Comparison of ENCODE assay signal across 9 cellular contexts in genomic region chr11:2268911-2269600, GRCh38. TPM values are rescaled to one million over a fixed set of nuclear protein-coding genes. Genes with fewer than 3 reads are reported as not detected.
DNase-seq lines count a peak whose midpoint lies in the region; ATAC-seq and TF ChIP-seq lines count a peak whose summit lies in the region.
"Had no signal": no experiment of that assay in that cellular context is flagged by ENCODE, and none has a peak within 500 bp of the region (broad histone marks: within the 10 kb centered on the region; RNA-seq: fewer than 3 reads in every experiment).

No MANE protein-coding gene starts in this region.

- H3K9me3 ChIP-seq in CD4-positive, alpha-beta memory T cell (ENCODE audit: control insufficient read depth in 1 of 2, low read length in 2 of 2), result no peaks in the 10 kb centered on the region
- no peaks in the 10 kb centered on the region for H3K9me3 ChIP-seq in ovary
- H3K9me3 ChIP-seq in transverse colon, result no peaks in the 10 kb centered on the region

- H3K27me3 Mint-ChIP-seq in CD4-positive, alpha-beta memory T cell, result peaks cover 11 to 23% of the 10 kb centered on the region in 2 donors

- POLR2A ChIA-PET in CD4-positive, alpha-beta memory T cell (lab: Charles Lee; ENCODE audit: partially characterized antibody), result interaction anchor here (0.8 kb wide), 1 partner anchor 33 kb away, joined by 4 read pairs; the partner anchor contains the start of genes C11orf21 and TSPAN32

- TF ChIP-seq CTCF in foreskin keratinocyte (conservative IDR thresholded peaks at IDR 0.05), result no peak
- no peak for TF ChIP-seq CTCF in ovary (IDR thresholded peaks at IDR 0.05)
- TF ChIP-seq CTCF in transverse colon (IDR thresholded peaks at IDR 0.05), result no peak

- peaks cover 43% of the 10 kb centered on the region for H3K4me1 ChIP-seq in CD4-positive, alpha-beta memory T cell (ENCODE audit: insufficient read depth, low read length)
- H3K4me1 ChIP-seq in foreskin keratinocyte (no peaks in the 10 kb centered on the region), ovary (ENCODE audit: insufficient read depth) (peaks cover 5% of the 10 kb centered on the region), transverse colon (peaks cover 0 to 30% (median 26%) of the 10 kb centered on the region in 4 donors)

- H3K27ac Mint-ChIP-seq in CD4-positive, alpha-beta memory T cell, result no peak overlapping the region

- in situ Hi-C loops in transverse colon (cut with MboI; ENCODE audit: low pct_ligation_motif_present in 1 of 4, low pct_unique_long_range_greater_than_20kb in 1 of 4, low sequenced_read_pairs in 3 of 4), result loop anchor here in 1 of 4 donors (10.0 kb wide), 1 partner anchor 64 kb away; no protein-coding TSS in a partner anchor

- CTCF ChIA-PET in CD4-positive, alpha-beta memory T cell (lab: Charles Lee; ENCODE audit: partially characterized antibody), result no interaction called here

- TF ChIP-seq EP300 in ovary (IDR thresholded peaks at IDR 0.05) (no peak), transverse colon (IDR thresholded peaks at IDR 0.05; ENCODE audit: low read depth) (no peak)

- no peaks in the 10 kb centered on the region for H3K36me3 Mint-ChIP-seq in CD4-positive, alpha-beta memory T cell

- H3K4me3 ChIP-seq in CD4-positive, alpha-beta memory T cell (ENCODE audit: low read length in 2 of 2), result peak overlapping the region in 1 of 2 donors; percentile 38
- H3K4me3 ChIP-seq in ovary (peak overlapping the region; percentile 40), transverse colon (peak overlapping the region; percentile 10 to 51 (median 34))

- no peaks in the 10 kb centered on the region for H3K36me3 ChIP-seq in CD4-positive, alpha-beta memory T cell (ENCODE audit: insufficient read depth, low read length)
- no peaks in the 10 kb centered on the region for H3K36me3 ChIP-seq in ovary
- H3K36me3 ChIP-seq in transverse colon, result no peaks in the 10 kb centered on the region

- H3K27ac ChIP-seq in CD4-positive, alpha-beta memory T cell (ENCODE audit: low read depth, low read length), result no peak overlapping the region
- H3K27ac ChIP-seq in foreskin keratinocyte (no peak overlapping the region), ovary (no peak overlapping the region), transverse colon (peak overlapping the region; percentile 57 to 66 (median 62))

- peaks cover 11% of the 10 kb centered on the region for H3K27me3 ChIP-seq in CD4-positive, alpha-beta memory T cell (ENCODE audit: insufficient read depth, low read length)
- H3K27me3 ChIP-seq in foreskin keratinocyte, result peaks cover 74% of the 10 kb centered on the region
- H3K27me3 ChIP-seq in ovary, result peaks cover 4% of the 10 kb centered on the region
- H3K27me3 ChIP-seq in transverse colon, result peaks cover 51% of the 10 kb centered on the region

- intact Hi-C loops in CD4-positive, alpha-beta memory T cell (cut with micrococcal nuclease), result loop anchor here (10.0 kb wide), 1 partner anchor 54 kb away; no protein-coding TSS in a partner anchor
- intact Hi-C loops in ovary (cut with DNase I), result no loop called here
- intact Hi-C loops in transverse colon (cut with DNase I; ENCODE audit: low total_unique reads), result no loop called here

- peaks cover 14 to 29% (median 21%) of the 10 kb centered on the region in 4 donors for H3K4me1 Mint-ChIP-seq in CD4-positive, alpha-beta memory T cell

- peak in 3 of 5 donors; percentile 14 to 56 (median 22) for DNase-seq in CD4-positive, alpha-beta memory T cell
- DNase-seq in NCI-H1105 (lab: John Stamatoyannopoulos, UW) (peak; percentile 50), activated T-cell treated with anti-CD3 and anti-CD28 coated beads for 48 hours (ENCODE audit: low read depth) (peak; percentile 85), foreskin keratinocyte (peak; percentile 41 to 42), ovary (peak in 3 of 5 donors; percentile 23 to 36 (median 26)), transverse colon (peak; percentile 48), AG08396 (ENCODE audit: low spot score) (no peak)

- H3K4me3 Mint-ChIP-seq in CD4-positive, alpha-beta memory T cell, result peak overlapping the region; percentile 40 to 74 (median 58)

- WGBS in ovary, 3 donors, result 0 to 1% (median 1%) methylated on average over 53 to 84 of the region's 84 CpGs
- 0% methylated on average over 20 of the region's 84 CpGs; no CpG with 5 or more reads in 1 of the 2 donors for WGBS in transverse colon (ENCODE audit: low coverage in 1 of 2), 2 donors

- ATAC-seq in foreskin keratinocyte (peak; percentile 22), HG02798 (IDR thresholded peaks at IDR 0.05; ENCODE audit: poor library complexity, unreplicated experiment) (no peak)

- TF ChIP-seq POLR2A in ovary (IDR thresholded peaks at IDR 0.05) (no peak), transverse colon (IDR thresholded peaks at IDR 0.05) (no peak)

- peaks cover 0 to 2% (median 0%) of the 10 kb centered on the region in 8 donors for H3K9me3 Mint-ChIP-seq in CD4-positive, alpha-beta memory T cell

RNA-seq across cellular contexts. Expression of gene ASCL2, which starts 1.3 kb away (rescaled TPM):
- under 1 TPM in 1 of 2 experiments, not detected in 1; 0.29 TPM for total RNA-seq in CD4-positive, alpha-beta memory T cell
- polyA plus RNA-seq in CD4-positive, alpha-beta memory T cell, result under 1 TPM in 1 of 2 donors, not detected in 1; 0.57 TPM
- total RNA-seq in foreskin keratinocyte (0.21 TPM in 1 of 2 replicates, not detected in the other), ovary (1 to 10 TPM in 1 of 7 donors, under 1 TPM in 6; 0.18 to 1.3 (median 0.25) TPM), transverse colon (10 to 100 TPM in 1 of 4 donors, 1 to 10 TPM in 2, not detected in 1; 2.3 to 14.7 (median 3.0) TPM)
- polyA plus RNA-seq in foreskin keratinocyte (0.08 and 0.12 TPM in 2 replicates), ovary (under 1 TPM; 0.10 to 0.12 TPM)
- total RNA-seq: renal cortical epithelial cell had no signal

RNA-seq across cellular contexts. Expression of gene C11orf21, which starts 32.7 kb away (rescaled TPM):
- total RNA-seq in CD4-positive, alpha-beta memory T cell, result 10 to 100 TPM; 64.5 to 65.6 TPM
- polyA plus RNA-seq in CD4-positive, alpha-beta memory T cell, result 10 to 100 TPM in 1 of 2 donors, 1 to 10 TPM in 1; 9.4 to 10.8 TPM
- total RNA-seq in foreskin keratinocyte (not detected in 2 replicates), ovary (under 1 TPM in 5 of 7 donors, not detected in 2; 0.12 to 0.75 (median 0.31) TPM), transverse colon (under 1 TPM in 1 of 4 donors, not detected in 3; 0.27 TPM)
- polyA plus RNA-seq in foreskin keratinocyte (not detected in 2 replicates), ovary (under 1 TPM; 0.35 to 0.65 TPM)

RNA-seq across cellular contexts. Expression of gene TSPAN32, which starts 32.8 kb away (rescaled TPM):
- total RNA-seq in CD4-positive, alpha-beta memory T cell, result 10 to 100 TPM; 41.5 to 50.2 TPM
- polyA plus RNA-seq in CD4-positive, alpha-beta memory T cell, result 10 to 100 TPM; 14.6 to 52.7 TPM
- total RNA-seq in foreskin keratinocyte (not detected in 2 replicates), ovary (1 to 10 TPM in 3 of 7 donors, under 1 TPM in 3, not detected in 1; 0.63 to 3.9 (median 1.3) TPM), transverse colon (under 1 TPM in 2 of 4 donors, not detected in 2; 0.16 to 0.96 TPM)
- polyA plus RNA-seq in foreskin keratinocyte (not detected in 2 replicates), ovary (1 to 10 TPM in 1 of 2 donors, not detected in 1; 1.3 TPM)
- total RNA-seq: renal cortical epithelial cell had no signal

Comparison
In these comparisons a context has a peak if more than half of its experiments do, and no peak if none do; other contexts are left out.
1. H3K27ac ChIP-seq: peak in transverse colon (4 of 4); none in CD4-positive, alpha-beta memory T cell (single experiment), foreskin keratinocyte (single experiment) and ovary (0 of 2).
2. RNA of gene C11orf21, which starts 32.7 kb away (total RNA-seq): 64.5 to 65.6 TPM in CD4-positive, alpha-beta memory T cell; 0.27 TPM in transverse colon, 0.12 to 0.75 TPM in ovary and not detected in foreskin keratinocyte; every median in the first group is over 10 times any median in the second.
3. RNA of gene TSPAN32, which starts 32.8 kb away (total RNA-seq): 41.5 to 50.2 TPM in CD4-positive, alpha-beta memory T cell; 0.63 to 3.9 TPM in ovary, 0.16 to 0.96 TPM in transverse colon and not detected in foreskin keratinocyte; every median in the first group is over 4 times any median in the second.